14 cellular contexts compared by ENCODE assay signal in genomic region chr3:174169736-174170135, GRCh38.
DNase-seq lines count a peak whose midpoint lies in the region; ATAC-seq and TF ChIP-seq lines count a peak whose summit lies in the region.
"Had no signal": no experiment of that assay in that cellular context is flagged by ENCODE, and none has a peak within 500 bp of the region (broad histone marks: within the 10 kb centered on the region; RNA-seq: fewer than 3 reads in every experiment).

No MANE protein-coding gene starts in this region.

- H4K20me1 ChIP-seq in PC-3 (ENCODE audit: low read length), result no peaks in the 10 kb centered on the region
- H4K20me1 ChIP-seq in hepatocyte (ENCODE audit: insufficient read depth, poor library complexity, severe bottlenecking), result no peaks in the 10 kb centered on the region
- H4K20me1 ChIP-seq in neural progenitor cell (ENCODE audit: low read depth), result no peaks in the 10 kb centered on the region

- H2AFZ ChIP-seq in PC-3 (ENCODE audit: low read length) (no peak overlapping the region), hepatocyte (no peak overlapping the region), neural progenitor cell (replicated peaks) (peak overlapping the region; percentile 48)

- H3K27ac ChIP-seq in PC-3 (ENCODE audit: low read length), result no peak overlapping the region
- H3K27ac ChIP-seq in hepatocyte, result peak overlapping the region; percentile 39
- no peak overlapping the region for H3K27ac ChIP-seq in neural progenitor cell
- no peak overlapping the region for H3K27ac ChIP-seq in spleen
- H3K27ac ChIP-seq: 22Rv1 had no signal

- BruUV-seq in Caco-2 (replicated peaks; lab: Mats Ljungman, UMichigan) (no TSS peak), PC-3 (replicated peaks; lab: Mats Ljungman, UMichigan) (no TSS peak)

- peak; percentile 24; the same call in 1 of the 2 replicates for ATAC-seq in PC-3
- ATAC-seq in HG02623 (IDR thresholded peaks at IDR 0.05; ENCODE audit: unreplicated experiment), result no peak
- ATAC-seq: CD8-positive, alpha-beta T cell; HepG2 had no signal

- H3F3A ChIP-seq in PC-3 (ENCODE audit: low read length, unreplicated experiment), result no peaks in the 10 kb centered on the region
- no peaks in the 10 kb centered on the region for H3F3A ChIP-seq in neural progenitor cell (ENCODE audit: low read depth)

- H3K4me1 ChIP-seq in Caco-2 (no peaks in the 10 kb centered on the region), PC-3 (ENCODE audit: insufficient read depth, low read length) (no peaks in the 10 kb centered on the region), hepatocyte (ENCODE audit: insufficient read depth) (peaks cover 3% of the 10 kb centered on the region), neural progenitor cell (peaks cover 4% of the 10 kb centered on the region), spleen (no peaks in the 10 kb centered on the region)

- POLR2A ChIA-PET in Caco-2 (lab: Charles Lee) (no interaction called here), PC-3 (lab: Charles Lee; ENCODE audit: unreplicated experiment) (no interaction called here)

- H3K27ac Mint-ChIP-seq in Caco-2 (ENCODE audit: unreplicated experiment) (no peak overlapping the region), neural progenitor cell (peak overlapping the region; percentile 88)
- H3K27ac Mint-ChIP-seq: CD14-positive monocyte; CD8-positive, alpha-beta T cell had no signal

- H3K9ac ChIP-seq in PC-3 (ENCODE audit: low read length) (no peak overlapping the region), neural progenitor cell (no peak overlapping the region)

- H3K27me3 Mint-ChIP-seq in Caco-2 (ENCODE audit: insufficient read depth, unreplicated experiment) (no peaks in the 10 kb centered on the region), neural progenitor cell (ENCODE audit: insufficient read depth, low read depth) (peaks cover 2% of the 10 kb centered on the region)

- H3K36me3 Mint-ChIP-seq in Caco-2 (ENCODE audit: insufficient read depth, unreplicated experiment) (no peaks in the 10 kb centered on the region), neural progenitor cell (no peaks in the 10 kb centered on the region)
- H3K36me3 Mint-ChIP-seq: CD14-positive monocyte; CD8-positive, alpha-beta T cell had no signal

- H3K4me3 Mint-ChIP-seq in Caco-2 (ENCODE audit: unreplicated experiment) (no peak overlapping the region), neural progenitor cell (no peak overlapping the region)
- H3K4me3 Mint-ChIP-seq: CD14-positive monocyte; CD8-positive, alpha-beta T cell had no signal

- intact Hi-C loops in Caco-2 (cut with micrococcal nuclease; ENCODE audit: unreplicated experiment) (no loop called here), PC-3 (cut with micrococcal nuclease) (no loop called here), spleen (cut with DNase I; ENCODE audit: low total_unique reads) (no loop called here)

- WGBS in hepatocyte (ENCODE audit: low lambda C conversion rate, missing lambda C conversion rate), result 60% methylated on average over 3 of the region's 3 CpGs
- 76 to 91% (median 85%) methylated on average over 3 of the region's 3 CpGs for WGBS in spleen, 5 donors

- H3K9me3 Mint-ChIP-seq in Caco-2 (ENCODE audit: unreplicated experiment) (no peaks in the 10 kb centered on the region), neural progenitor cell (peaks cover 33% of the 10 kb centered on the region)

- 0 out of 2 replicates have a peak, but pooled peaks cover 2% of the 10 kb centered on the region for H3K9me3 ChIP-seq in Caco-2
- H3K9me3 ChIP-seq in PC-3 (ENCODE audit: low read length), result no peaks in the 10 kb centered on the region
- H3K9me3 ChIP-seq in hepatocyte (ENCODE audit: low read depth), result no peaks in the 10 kb centered on the region
- no peaks in the 10 kb centered on the region for H3K9me3 ChIP-seq in neural progenitor cell (ENCODE audit: low read depth)
- H3K9me3 ChIP-seq in spleen, result peaks cover 0 to 37% (median 26%) of the 10 kb centered on the region in 8 donors

- H3K4me3 ChIP-seq in Caco-2 (ENCODE audit: low read depth, low read length) (no peak overlapping the region), PC-3 (ENCODE audit: low read length) (no peak overlapping the region), hepatocyte (no peak overlapping the region), neural progenitor cell (no peak overlapping the region), spleen (no peak overlapping the region)

- H3K36me3 ChIP-seq in Caco-2 (ENCODE audit: control insufficient read depth, insufficient read depth, low read length), result no peaks in the 10 kb centered on the region
- no peaks in the 10 kb centered on the region for H3K36me3 ChIP-seq in PC-3 (ENCODE audit: low read depth, low read length)
- no peaks in the 10 kb centered on the region for H3K36me3 ChIP-seq in hepatocyte (replicated peaks; ENCODE audit: insufficient read depth, low read depth)
- H3K36me3 ChIP-seq in neural progenitor cell, result no peaks in the 10 kb centered on the region
- H3K36me3 ChIP-seq in spleen, result no peaks in the 10 kb centered on the region

- CTCF ChIA-PET in Caco-2 (lab: Charles Lee), result no interaction called here
- CTCF ChIA-PET in PC-3 (lab: Charles Lee), result no interaction called here

- H3K9me2 ChIP-seq in PC-3 (replicated peaks; ENCODE audit: low read length) (no peaks in the 10 kb centered on the region), hepatocyte (replicated peaks; ENCODE audit: insufficient read depth) (no peaks in the 10 kb centered on the region)

- TF ChIP-seq POLR2A in spleen (IDR thresholded peaks at IDR 0.05), result no peak

- H3K4me1 Mint-ChIP-seq in Caco-2 (ENCODE audit: low read depth, unreplicated experiment) (no peaks in the 10 kb centered on the region), neural progenitor cell (peaks cover 7% of the 10 kb centered on the region)
- H3K4me1 Mint-ChIP-seq: CD14-positive monocyte had no signal

- H3K79me2 ChIP-seq in PC-3 (ENCODE audit: low read length) (no peaks in the 10 kb centered on the region), hepatocyte (no peaks in the 10 kb centered on the region), neural progenitor cell (ENCODE audit: low read depth) (no peaks in the 10 kb centered on the region)

- DNase-seq in Caco-2, result peak; percentile 13 to 44
- no peak for DNase-seq in PC-3
- peak; percentile 54 for DNase-seq in hepatocyte (ENCODE audit: low spot score)
- DNase-seq in neural progenitor cell (ENCODE audit: low spot score), result no peak
- no peak for DNase-seq in spleen
- no peak for DNase-seq in effector CD4-positive, alpha-beta T cell
- DNase-seq in ureter (ENCODE audit: low spot score), result no peak
- DNase-seq: CD8-positive, alpha-beta T cell; COR-L47; DMS53 had no signal

- TF ChIP-seq CTCF in Caco-2 (IDR thresholded peaks at IDR 0.05; ENCODE audit: insufficient read depth in 1 of 2, low read depth in 1 of 2, low read length in 1 of 2, severe bottlenecking in 1 of 2, unreplicated experiment in 1 of 2), result no peak
- TF ChIP-seq CTCF in PC-3 (conservative IDR thresholded peaks at IDR 0.05; ENCODE audit: low read depth, low read length), result no peak
- TF ChIP-seq CTCF in hepatocyte (IDR thresholded peaks at IDR 0.05; ENCODE audit: poor library complexity), result no peak
- TF ChIP-seq CTCF in neural progenitor cell (IDR thresholded peaks at IDR 0.05), result no peak
- TF ChIP-seq CTCF in spleen (IDR thresholded peaks at IDR 0.05 in 8 of 11, conservative IDR thresholded peaks at IDR 0.05 in 3 of 11), result no peak

- no peaks in the 10 kb centered on the region for H3K27me3 ChIP-seq in Caco-2 (replicated peaks; ENCODE audit: control insufficient read depth, insufficient read depth, low read length)
- no peaks in the 10 kb centered on the region for H3K27me3 ChIP-seq in PC-3 (ENCODE audit: low read length)
- no peaks in the 10 kb centered on the region for H3K27me3 ChIP-seq in hepatocyte
- no peaks in the 10 kb centered on the region for H3K27me3 ChIP-seq in neural progenitor cell
- H3K27me3 ChIP-seq in spleen (replicated peaks in 1 of 7), result no peaks in the 10 kb centered on the region

- no peak overlapping the region for H3K4me2 ChIP-seq in PC-3 (ENCODE audit: low read length)
- H3K4me2 ChIP-seq in hepatocyte, result no peak overlapping the region
- no peak overlapping the region for H3K4me2 ChIP-seq in neural progenitor cell

Comparison
In these comparisons a context has a peak if more than half of its experiments do, and no peak if none do; other contexts are left out.
1. DNase-seq: peak in Caco-2 (2 of 2) and hepatocyte (single experiment); none in PC-3 (single experiment), neural progenitor cell (single experiment), spleen (single experiment), effector CD4-positive, alpha-beta T cell (single experiment) and ureter (single experiment).